ENCODE assay signal across 8 cellular contexts in genomic region chr6:75206338-75207210, GRCh38.
DNase-seq lines count a peak whose midpoint lies in the region; ATAC-seq and TF ChIP-seq lines count a peak whose summit lies in the region.

No MANE protein-coding gene starts in this region.

- peak overlapping the region; percentile 85 for H3K27ac ChIP-seq in brain microvascular endothelial cell
- H3K27ac ChIP-seq in tibial artery = peak overlapping the region; percentile 66 to 83

- H3K4me3 ChIP-seq in brain microvascular endothelial cell (ENCODE audit: low read depth, low read length) (peak overlapping the region; percentile 89), tibial artery (peak overlapping the region; percentile 79 to 81)

- peaks cover 0 to 37% (median 19%) of the 10 kb centered on the region in 4 donors for H3K4me1 ChIP-seq in tibial artery

- no peaks in the 10 kb centered on the region for H3K27me3 ChIP-seq in brain microvascular endothelial cell (replicated peaks)
- H3K27me3 ChIP-seq in tibial artery = no peaks in the 10 kb centered on the region

- in situ Hi-C loops in brain microvascular endothelial cell (cut with HindIII; ENCODE audit: low pct_ligation_motif_present, low sequenced_read_pairs) = no loop called here

- intact Hi-C loops in tibial artery (cut with DNase I; ENCODE audit: low total_unique reads) = loop anchor here (5.0 to 10.0 kb wide), 4 partner anchors 104 to 1352 kb away; no protein-coding TSS in a partner anchor

- DNase-seq in activated CD8-positive, alpha-beta memory T cell treated with anti-CD3 and anti-CD28 coated beads for 24 hours = peak; percentile 60
- no peak for DNase-seq in activated CD8-positive, alpha-beta memory T cell treated with anti-CD3 and anti-CD28 coated beads, Interleukin-2, amount 50 U/mL, for 4 hours
- DNase-seq in brain microvascular endothelial cell (peak; percentile 41), kidney tubule cell (ENCODE audit: low spot score) (peak; percentile 25), tibial artery (no peak), NCI-H2196 (lab: John Stamatoyannopoulos, UW; ENCODE audit: unreplicated experiment) (no peak)

- ATAC-seq in HG02938 (IDR thresholded peaks at IDR 0.05; ENCODE audit: unreplicated experiment) (no peak), HG03095 (IDR thresholded peaks at IDR 0.05; ENCODE audit: unreplicated experiment) (no peak)

- peak; percentile 13 for TF ChIP-seq CTCF in brain microvascular endothelial cell (IDR thresholded peaks at IDR 0.05; ENCODE audit: low read depth, low read length, missing control alignments)
- TF ChIP-seq CTCF in tibial artery (IDR thresholded peaks at IDR 0.05) = no peak

- H3K9me3 ChIP-seq in tibial artery = no peaks in the 10 kb centered on the region

- no peaks in the 10 kb centered on the region for H3K36me3 ChIP-seq in brain microvascular endothelial cell (replicated peaks)
- no peaks in the 10 kb centered on the region for H3K36me3 ChIP-seq in tibial artery

Comparison
In these comparisons a context has a peak if more than half of its experiments do, and no peak if none do; other contexts are left out.
1. DNase-seq: peak in activated CD8-positive, alpha-beta memory T cell treated with anti-CD3 and anti-CD28 coated beads for 24 hours (single experiment), brain microvascular endothelial cell (single experiment) and kidney tubule cell (single experiment); none in activated CD8-positive, alpha-beta memory T cell treated with anti-CD3 and anti-CD28 coated beads, Interleukin-2, amount 50 U/mL, for 4 hours (single experiment), tibial artery (0 of 2) and NCI-H2196 (single experiment).